Comparison of ENCODE assay signal across 8 cellular contexts in genomic region chr3:32392530-32393302, GRCh38. TPM values are rescaled to one million over a fixed set of nuclear protein-coding genes. Genes with fewer than 3 reads are reported as not detected.
DNase-seq lines count a peak whose midpoint lies in the region; ATAC-seq and TF ChIP-seq lines count a peak whose summit lies in the region.

No MANE protein-coding gene starts in this region.

- peak overlapping the region; percentile 98 for H3K4me3 Mint-ChIP-seq in T-helper 17 cell

- peak overlapping the region; percentile 89 for H3K56ac ChIP-seq in mesendoderm (ENCODE audit: low read length)

- H2AK5ac ChIP-seq in mesendoderm (ENCODE audit: low read length), result no peak overlapping the region

- DNase-seq in Right ventricle myocardium inferior (ENCODE audit: missing footprints) (peak; percentile 73), cardiac septum (ENCODE audit: low spot score) (no peak), T-helper 17 cell (no peak), mesendoderm (no peak), tibial artery (peak; percentile 64 to 76)

- H3K18ac ChIP-seq in mesendoderm (ENCODE audit: low read length), result peak overlapping the region; percentile 52

- H2BK5ac ChIP-seq in mesendoderm (ENCODE audit: low read length), result no peak overlapping the region

- H2BK120ac ChIP-seq in mesendoderm (ENCODE audit: low read depth, low read length), result no peak overlapping the region

- peak overlapping the region; percentile 58 to 59 for H3K9ac ChIP-seq in duodenal mucosa (ENCODE audit: low read depth in 1 of 2, low read length in 2 of 2)
- H3K9ac ChIP-seq in mesendoderm (ENCODE audit: low read length), result peak overlapping the region; percentile 90

- ATAC-seq in Right ventricle myocardium inferior (peak; percentile 70), T-helper 17 cell (peak; percentile 39), GM18520 (IDR thresholded peaks at IDR 0.05; ENCODE audit: unreplicated experiment) (no peak), GM18498 (IDR thresholded peaks at IDR 0.05; ENCODE audit: unreplicated experiment) (no peak)

- peak overlapping the region; percentile 96 for H3K27ac Mint-ChIP-seq in T-helper 17 cell

- peaks cover 2% of the 10 kb centered on the region for H3K79me1 ChIP-seq in mesendoderm (ENCODE audit: low read length)

- peaks cover 38% of the 10 kb centered on the region for H3K4me1 Mint-ChIP-seq in T-helper 17 cell

- peak overlapping the region; percentile 66 for H3K4me2 ChIP-seq in mesendoderm (ENCODE audit: low read length)

- no peak overlapping the region for H3K23ac ChIP-seq in mesendoderm (ENCODE audit: low read length)

- H3K36me3 Mint-ChIP-seq in T-helper 17 cell (ENCODE audit: low read depth), result no peaks in the 10 kb centered on the region

- H3K36me3 ChIP-seq in duodenal mucosa (ENCODE audit: control insufficient read depth in 1 of 2, insufficient read depth in 2 of 2, low read length in 2 of 2), result no peaks in the 10 kb centered on the region
- no peaks in the 10 kb centered on the region for H3K36me3 ChIP-seq in mesendoderm (ENCODE audit: control insufficient read depth, insufficient read depth, low read length)
- no peaks in the 10 kb centered on the region for H3K36me3 ChIP-seq in tibial artery

- H3K4me1 ChIP-seq in duodenal mucosa (ENCODE audit: control insufficient read depth in 1 of 2, insufficient read depth in 2 of 2, low read length in 2 of 2) (peaks cover 0 to 8% of the 10 kb centered on the region in 2 donors), mesendoderm (ENCODE audit: control insufficient read depth, low read depth, low read length) (peaks cover 4% of the 10 kb centered on the region), tibial artery (peaks cover 0 to 6% (median 4%) of the 10 kb centered on the region in 4 donors)

- no peak for TF ChIP-seq CTCF in tibial artery (IDR thresholded peaks at IDR 0.05)

- no peaks in the 10 kb centered on the region for H3K27me3 Mint-ChIP-seq in T-helper 17 cell

- H3K4me3 ChIP-seq in duodenal mucosa (ENCODE audit: low read depth in 1 of 2, low read length in 2 of 2), result peak overlapping the region; percentile 77 to 79
- peak overlapping the region; percentile 62 for H3K4me3 ChIP-seq in mesendoderm (ENCODE audit: low read length)
- H3K4me3 ChIP-seq in tibial artery, result peak overlapping the region; percentile 58 to 78

- H3K9me3 ChIP-seq in T-helper 17 cell (ENCODE audit: control insufficient read depth, low read length, poor library complexity, severe bottlenecking), result no peaks in the 10 kb centered on the region
- no peaks in the 10 kb centered on the region for H3K9me3 ChIP-seq in duodenal mucosa (ENCODE audit: control insufficient read depth in 1 of 2, low read length in 2 of 2)
- no peaks in the 10 kb centered on the region for H3K9me3 ChIP-seq in tibial artery

- intact Hi-C loops in Right ventricle myocardium inferior (cut with DNase I) (no loop called here), cardiac septum (cut with DNase I) (no loop called here), tibial artery (cut with DNase I; ENCODE audit: low total_unique reads) (no loop called here)

- no CpG with 5 or more reads among the region's 18 CpGs for WGBS in mesendoderm (ENCODE audit: extremely low coverage, insufficient coverage, low lambda C conversion rate)

- no peak overlapping the region for H4K5ac ChIP-seq in mesendoderm (ENCODE audit: low read length)

- H3K27ac ChIP-seq in duodenal mucosa (ENCODE audit: low read depth, low read length) (peak overlapping the region; percentile 17), mesendoderm (ENCODE audit: low read depth, low read length) (no peak overlapping the region), tibial artery (peak overlapping the region; percentile 49 to 51)

- peaks cover 26% of the 10 kb centered on the region for H3K79me2 ChIP-seq in mesendoderm (ENCODE audit: control insufficient read depth, insufficient read depth, low read length)

- H3K27me3 ChIP-seq in duodenal mucosa (ENCODE audit: control insufficient read depth in 1 of 2, insufficient read depth in 2 of 2, low read length in 2 of 2), result no peaks in the 10 kb centered on the region
- H3K27me3 ChIP-seq in mesendoderm (ENCODE audit: insufficient read depth, low read length, poor library complexity), result no peaks in the 10 kb centered on the region
- H3K27me3 ChIP-seq in tibial artery, result no peaks in the 10 kb centered on the region

- H3K4ac ChIP-seq in mesendoderm (ENCODE audit: low read depth, low read length), result no peak overlapping the region

- no peak overlapping the region for H4K8ac ChIP-seq in mesendoderm (ENCODE audit: low read depth, low read length)

- H2BK15ac ChIP-seq in mesendoderm (replicated peaks; ENCODE audit: low read depth), result no peak overlapping the region

RNA-seq across cellular contexts. Expression of gene CMTM7, which starts 1.1 kb away (rescaled TPM):
- total RNA-seq in Right ventricle myocardium inferior, result 5.0 TPM
- total RNA-seq in cardiac septum, result 4.0 TPM
- 10 to 100 TPM; 38.5 to 45.3 TPM for total RNA-seq in T-helper 17 cell
- polyA plus RNA-seq in mesendoderm (2013, experiment 1 of 2), result 62.8 TPM
- 61.0 TPM for polyA plus RNA-seq in mesendoderm (2013, experiment 2 of 2)

Comparison
In these comparisons a context has a peak if more than half of its experiments do, and no peak if none do; other contexts are left out.
1. DNase-seq: peak in Right ventricle myocardium inferior (single experiment) and tibial artery (2 of 2); none in cardiac septum (single experiment), T-helper 17 cell (0 of 3) and mesendoderm (single experiment).
2. ATAC-seq: peak in Right ventricle myocardium inferior (single experiment) and T-helper 17 cell (single experiment); none in GM18520 (single experiment) and GM18498 (single experiment).
3. Peak in every context shown above with its lines, with median percentiles within 50 percentile points of each other: H3K4me3 ChIP-seq.